8 cellular contexts compared by ENCODE assay signal in the genomic region with DNA sequence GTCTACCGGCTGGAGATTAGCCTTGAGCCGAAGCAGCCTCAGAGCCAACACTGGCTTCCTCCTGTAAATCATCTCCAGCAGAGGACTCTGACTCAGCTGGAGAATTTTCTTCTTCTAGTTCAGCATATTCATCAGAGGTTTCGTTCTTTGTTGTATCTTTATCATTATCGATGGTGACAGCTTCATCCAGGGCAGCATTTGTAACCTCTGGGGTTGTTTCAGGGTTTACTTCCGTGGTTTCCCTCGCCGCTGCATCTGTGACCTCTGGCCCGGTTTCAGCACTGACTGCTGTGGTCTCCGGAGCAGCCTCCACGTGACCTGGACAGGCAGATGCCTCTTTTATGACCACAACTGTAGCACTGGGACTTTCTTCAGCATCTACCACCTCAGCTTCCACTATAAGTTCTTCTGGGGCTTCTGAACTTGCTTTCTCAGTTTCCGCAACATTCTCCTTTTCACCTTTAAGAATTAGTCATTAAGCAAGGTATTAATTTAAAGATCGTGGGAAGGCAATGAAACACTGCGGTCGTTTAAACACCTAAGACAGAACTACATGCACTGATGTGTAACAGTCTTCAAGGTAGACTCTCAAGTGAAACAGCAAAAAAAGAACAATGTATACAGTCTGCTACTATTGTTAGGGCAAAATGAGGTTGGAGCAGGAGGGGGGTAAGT. TPM values are rescaled to one million over a fixed set of nuclear protein-coding genes. Genes with fewer than 3 reads are reported as not detected.
DNase-seq lines count a peak whose midpoint lies in the region; ATAC-seq and TF ChIP-seq lines count a peak whose summit lies in the region.

No MANE protein-coding gene starts in this region.

- no peaks in the 10 kb centered on the region for H3K79me1 ChIP-seq in mesenchymal stem cell (replicated peaks; ENCODE audit: low read length, poor library complexity, severe bottlenecking)

- no peak overlapping the region for H4K91ac ChIP-seq in mesenchymal stem cell (ENCODE audit: low read length)

- no peak overlapping the region for H2BK12ac ChIP-seq in mesenchymal stem cell (ENCODE audit: low read length in 2 of 2)

- peak overlapping the region in 3 of 59 donors; percentile 1 to 33 (median 6) for H3K27ac ChIP-seq in dorsolateral prefrontal cortex
- peak overlapping the region; percentile 97 for H3K27ac ChIP-seq in mesenchymal stem cell (ENCODE audit: low read length, poor library complexity, severe bottlenecking)

- TF ChIP-seq CTCF in GM13977 (IDR thresholded peaks at IDR 0.05; ENCODE audit: extremely low read depth, insufficient read depth, missing control alignments) = no peak
- TF ChIP-seq CTCF in dorsolateral prefrontal cortex (IDR thresholded peaks at IDR 0.05 in 54 of 56, conservative IDR thresholded peaks at IDR 0.05 in 2 of 56; ENCODE audit: low read depth in 1 of 56, partially characterized antibody in 56 of 56) = no peak

- H3K9ac ChIP-seq in mesenchymal stem cell (ENCODE audit: low read length) = peak overlapping the region; percentile 66

- DNase-seq in GM13977 (ENCODE audit: low spot score) (peak; percentile 88), NCI-H146 treated with DMSO at 0.1 percent for 48 hours (lab: John Stamatoyannopoulos, UW; ENCODE audit: unreplicated experiment) (peak; percentile 40), dorsolateral prefrontal cortex (peak in 7 of 10 donors; percentile 33 to 53 (median 40)), mesenchymal stem cell (peak; percentile 84), middle frontal gyrus (ENCODE audit: extremely low spot score, low spot score) (no peak)
- peak; percentile 30 to 41 for DNase-seq in activated CD4-positive, alpha-beta T cell treated with anti-CD3 and anti-CD28 coated beads, Interleukin-2, amount 50 U/mL, for 4 hours
- DNase-seq in stimulated activated CD8-positive, alpha-beta memory T cell treated with anti-CD3 and anti-CD28 coated beads, Interleukin-2, amount 100 ng/mL, for 1 hour (ENCODE audit: low read depth in 2 of 2) = peak; percentile 31 to 33

- no peak overlapping the region for H2AFZ ChIP-seq in mesenchymal stem cell (ENCODE audit: low read depth, low read length)

- peak overlapping the region; percentile 82 for H3K4me2 ChIP-seq in mesenchymal stem cell (ENCODE audit: low read length, poor library complexity, severe bottlenecking)

- peaks cover 5% of the 10 kb centered on the region for H3K4me1 ChIP-seq in mesenchymal stem cell (ENCODE audit: control insufficient read depth, insufficient read depth, low read depth, low read length)

- no peaks in the 10 kb centered on the region for H3K36me3 ChIP-seq in mesenchymal stem cell (ENCODE audit: control insufficient read depth in 1 of 2, insufficient read depth in 2 of 2, low read depth in 1 of 2, low read length in 2 of 2)

- intact Hi-C loops in dorsolateral prefrontal cortex (cut with DNase I) = no loop called here

- no peak overlapping the region for H3K4ac ChIP-seq in mesenchymal stem cell (ENCODE audit: low read depth in 1 of 2, low read length in 2 of 2)

- no peak overlapping the region for H2BK120ac ChIP-seq in mesenchymal stem cell (ENCODE audit: low read depth, low read length)

- in situ Hi-C loops in GM13977 (cut with MboI; ENCODE audit: low pct_unique_long_range_greater_than_20kb, low sequenced_read_pairs, unreplicated experiment) = no loop called here

- H2BK5ac ChIP-seq in mesenchymal stem cell (ENCODE audit: low read depth, low read length, poor library complexity, severe bottlenecking) = peak overlapping the region; percentile 24

- no peaks in the 10 kb centered on the region for H3K27me3 ChIP-seq in dorsolateral prefrontal cortex
- H3K27me3 ChIP-seq in mesenchymal stem cell (ENCODE audit: control insufficient read depth in 1 of 2, insufficient read depth in 1 of 2, low read length in 2 of 2) = no peaks in the 10 kb centered on the region

- peak overlapping the region in 53 of 59 donors; percentile 1 to 59 (median 35) for H3K4me3 ChIP-seq in dorsolateral prefrontal cortex
- peak overlapping the region in 1 of 2 experiments; percentile 74 for H3K4me3 ChIP-seq in mesenchymal stem cell (ENCODE audit: insufficient read depth in 1 of 2, low read depth in 1 of 2, low read length in 2 of 2)

- H2BK15ac ChIP-seq in mesenchymal stem cell (ENCODE audit: low read depth, poor library complexity, severe bottlenecking) = no peak overlapping the region

- no peak overlapping the region for H3K18ac ChIP-seq in mesenchymal stem cell (ENCODE audit: low read depth in 1 of 2, low read length in 2 of 2)

- no peak overlapping the region for H3K23ac ChIP-seq in mesenchymal stem cell (ENCODE audit: low read length in 2 of 2)

- H2AK5ac ChIP-seq in mesenchymal stem cell (ENCODE audit: low read length, severe bottlenecking) = no peak overlapping the region

- peak; percentile 97 for ATAC-seq in HG02642 (IDR thresholded peaks at IDR 0.05; ENCODE audit: poor library complexity, unreplicated experiment)

- WGBS in mesenchymal stem cell = 22% methylated on average over 14 of the region's 14 CpGs

- H4K8ac ChIP-seq in mesenchymal stem cell (ENCODE audit: low read length) = no peak overlapping the region

- H3K9me3 ChIP-seq in mesenchymal stem cell (ENCODE audit: control insufficient read depth, low read length) = no peaks in the 10 kb centered on the region

- H3K14ac ChIP-seq in mesenchymal stem cell (ENCODE audit: low read length in 2 of 2) = no peak overlapping the region

RNA-seq across cellular contexts. Expression of a gene that starts 13.3 kb away (rescaled TPM):
- 1 to 10 TPM in 114 of 120 experiments, under 1 TPM in 5, not detected in 1; 0.67 to 6.9 (median 2.2) TPM for total RNA-seq in dorsolateral prefrontal cortex
- polyA plus RNA-seq in mesenchymal stem cell (2013, experiment 1 of 2) = 2.7 TPM
- 3.1 TPM for polyA plus RNA-seq in mesenchymal stem cell (2013, experiment 2 of 2)

RNA-seq across cellular contexts. Expression of a gene that starts 34.6 kb away (rescaled TPM):
- total RNA-seq in dorsolateral prefrontal cortex = 10 to 100 TPM; 28.2 to 47.1 (median 37.9) TPM
- 16.2 TPM for polyA plus RNA-seq in mesenchymal stem cell (2013, experiment 1 of 2)
- polyA plus RNA-seq in mesenchymal stem cell (2013, experiment 2 of 2) = 16.5 TPM

RNA-seq across cellular contexts. Expression of a gene that starts 35.6 kb away (rescaled TPM):
- 10 to 100 TPM; 32.6 to 75.9 (median 53.6) TPM for total RNA-seq in dorsolateral prefrontal cortex
- polyA plus RNA-seq in mesenchymal stem cell (2013, experiment 1 of 2) = 146 TPM
- polyA plus RNA-seq in mesenchymal stem cell (2013, experiment 2 of 2) = 148 TPM
